ENCODE assay signal across 9 cellular contexts in genomic region chr15:52076889-52077781, GRCh38. TPM values are rescaled to one million over a fixed set of nuclear protein-coding genes. Genes with fewer than 3 reads are reported as not detected.
DNase-seq lines count a peak whose midpoint lies in the region; ATAC-seq and TF ChIP-seq lines count a peak whose summit lies in the region.
"Had no signal": no experiment of that assay in that cellular context is flagged by ENCODE, and none has a peak within 500 bp of the region (broad histone marks: within the 10 kb centered on the region; RNA-seq: fewer than 3 reads in every experiment).

No MANE protein-coding gene starts in this region.

- POLR2A ChIA-PET in MCF 10A (lab: Yijun Ruan, JAX): interaction anchor here (0.6 to 20.7 kb wide), 26 partner anchors 11 to 574 kb away, joined by 3 to 546 read pairs (median 9); partner anchors contain the start of genes LEO1 and MAPK6

- H3K4me3 Mint-ChIP-seq in MCF 10A (ENCODE audit: unreplicated experiment): peak overlapping the region; percentile 53

- TF ChIP-seq CTCF in MCF 10A (IDR thresholded peaks at IDR 0.05; ENCODE audit: unreplicated experiment) (no peak), breast epithelium (IDR thresholded peaks at IDR 0.05) (no peak), NB4 (IDR thresholded peaks at IDR 0.05; ENCODE audit: low read depth, low read length) (peak; percentile 14), transverse colon (IDR thresholded peaks at IDR 0.05) (no peak)

- DNase-seq in MCF 10A (ENCODE audit: unreplicated experiment) (peak; percentile 96), breast epithelium (ENCODE audit: low spot score in 2 of 2) (no peak), NB4 (ENCODE audit: low read depth) (peak; percentile 47), transverse colon (peak; percentile 54), germinal center (ENCODE audit: low spot score) (no peak)
- DNase-seq in activated CD4-positive, alpha-beta T cell treated with anti-CD3 and anti-CD28 coated beads, Interleukin-2, amount 50 U/mL, for 1 hour: no peak
- DNase-seq: left cardiac atrium had no signal

- H3K27ac Mint-ChIP-seq in MCF 10A (ENCODE audit: low read depth, unreplicated experiment): peak overlapping the region; percentile 96

- H3K9me3 ChIP-seq in breast epithelium (no peaks in the 10 kb centered on the region), transverse colon (no peaks in the 10 kb centered on the region)

- peaks cover 43% of the 10 kb centered on the region for H3K4me1 Mint-ChIP-seq in MCF 10A (ENCODE audit: insufficient read depth, unreplicated experiment)

- CTCF ChIA-PET in MCF 10A (lab: Yijun Ruan, JAX): interaction anchor here (0.6 to 4.8 kb wide), 28 partner anchors 9 to 387 kb away, joined by 3 to 77 read pairs (median 4); partner anchors contain the start of gene LEO1

- TF ChIP-seq EP300 in transverse colon (IDR thresholded peaks at IDR 0.05; ENCODE audit: low read depth): no peak

- H3K27me3 Mint-ChIP-seq in MCF 10A (ENCODE audit: insufficient read depth, unreplicated experiment): no peaks in the 10 kb centered on the region

- no peak for TF ChIP-seq POLR2A in breast epithelium (IDR thresholded peaks at IDR 0.05)
- no peak for TF ChIP-seq POLR2A in NB4 (IDR thresholded peaks at IDR 0.05; ENCODE audit: extremely low read depth, insufficient read length)
- TF ChIP-seq POLR2A in transverse colon (IDR thresholded peaks at IDR 0.05): peak; percentile 13

- H3K4me1 ChIP-seq in breast epithelium (no peaks in the 10 kb centered on the region), transverse colon (peaks cover 0 to 33% (median 10%) of the 10 kb centered on the region in 4 donors)

- BruUV-seq in MCF 10A (replicated peaks; lab: Mats Ljungman, UMichigan): TSS peak; percentile 76

- H3K4me3 ChIP-seq in breast epithelium (no peak overlapping the region), NB4 (ENCODE audit: low read depth, low read length) (no peak overlapping the region), transverse colon (no peak overlapping the region)

- ATAC-seq in esophagus mucosa: peak; percentile 94
- ATAC-seq in GM21717 (IDR thresholded peaks at IDR 0.05; ENCODE audit: unreplicated experiment): no peak

- H3K36me3 ChIP-seq in breast epithelium: no peaks in the 10 kb centered on the region
- no peaks in the 10 kb centered on the region for H3K36me3 ChIP-seq in transverse colon

- H3K9me3 Mint-ChIP-seq in MCF 10A (ENCODE audit: unreplicated experiment): no peaks in the 10 kb centered on the region

- in situ Hi-C loops in transverse colon (cut with MboI; ENCODE audit: low pct_ligation_motif_present in 1 of 4, low pct_unique_long_range_greater_than_20kb in 1 of 4, low sequenced_read_pairs in 3 of 4): no loop called here

- 60 to 76% methylated on average over 8 to 11 of the region's 11 CpGs for WGBS in transverse colon (ENCODE audit: low coverage in 1 of 2), 2 donors

- H3K36me3 Mint-ChIP-seq in MCF 10A (ENCODE audit: insufficient read depth, unreplicated experiment): peaks cover 17% of the 10 kb centered on the region

- intact Hi-C loops in MCF 10A (cut with micrococcal nuclease) (loop anchor here (1.0 to 10.0 kb wide), 6 partner anchors 16 to 292 kb away; partner anchors contain the start of gene LEO1), breast epithelium (cut with DNase I; ENCODE audit: low total_unique reads) (no loop called here), transverse colon (cut with DNase I; ENCODE audit: low total_unique reads) (loop anchor here (5.0 to 10.0 kb wide), 2 partner anchors 112 to 190 kb away; no protein-coding TSS in a partner anchor)

- H3K27ac ChIP-seq in breast epithelium (no peak overlapping the region), transverse colon (peak overlapping the region in 3 of 4 donors; percentile 30 to 60 (median 32))

- no peaks in the 10 kb centered on the region for H3K27me3 ChIP-seq in breast epithelium
- H3K27me3 ChIP-seq in transverse colon: no peaks in the 10 kb centered on the region

RNA-seq across cellular contexts. Expression of gene BCL2L10, which starts 35.4 kb away (rescaled TPM):
- 0.42 TPM in 1 of 2 replicates, not detected in the other for total RNA-seq in MCF 10A (2022)
- 1 to 10 TPM in 1 of 3 donors, under 1 TPM in 2; 0.59 to 2.3 (median 0.64) TPM for total RNA-seq in breast epithelium
- 3.7 TPM for total RNA-seq in esophagus mucosa
- total RNA-seq in transverse colon: 1 to 10 TPM in 2 of 4 donors, not detected in 2; 1.7 to 5.3 TPM
- total RNA-seq: left cardiac atrium had no signal

RNA-seq across cellular contexts. Expression of gene MAPK6, which starts 58.1 kb away (rescaled TPM):
- 106 and 114 TPM in 2 replicates for total RNA-seq in MCF 10A (2022)
- 10 to 100 TPM; 20.8 to 32.2 (median 22.0) TPM for total RNA-seq in breast epithelium
- total RNA-seq in esophagus mucosa: 83.9 TPM
- 10 to 100 TPM; 30.3 to 69.4 (median 42.0) TPM for total RNA-seq in transverse colon

Comparison
In these comparisons a context has a peak if more than half of its experiments do, and no peak if none do; other contexts are left out.
1. DNase-seq: peak in MCF 10A (single experiment), NB4 (single experiment) and transverse colon (single experiment); none in breast epithelium (0 of 2), germinal center (single experiment) and activated CD4-positive, alpha-beta T cell treated with anti-CD3 and anti-CD28 coated beads, Interleukin-2, amount 50 U/mL, for 1 hour (single experiment).
2. H3K27ac ChIP-seq: peak in transverse colon (3 of 4); none in breast epithelium (0 of 2).